In the genomic region with DNA sequence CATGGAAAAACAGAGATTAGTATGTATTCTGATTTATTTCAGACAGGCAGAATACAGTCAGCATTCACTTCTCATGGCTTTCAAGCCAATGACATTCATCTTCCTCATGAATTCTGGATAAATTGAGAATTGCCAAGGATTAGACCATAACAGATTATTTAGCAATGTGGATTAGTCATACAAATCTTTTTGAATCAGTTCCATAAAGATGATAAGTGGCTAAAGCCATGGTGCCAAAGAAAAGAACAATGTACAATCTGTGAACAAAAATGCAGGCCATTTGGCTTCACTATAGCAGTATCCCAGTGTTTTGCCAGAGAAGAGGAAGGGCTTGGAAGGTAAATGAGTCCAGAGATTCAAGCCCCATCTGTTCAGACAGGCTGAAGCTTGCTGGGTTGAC, we compare ENCODE assay signal across 2 cellular contexts.
TF ChIP-seq lines count a peak whose summit lies in the region.

No MANE protein-coding gene starts in this region.

TF ChIP-seq in SK-N-SH treated with all-trans-retinoic acid at 6 μM for 48 hours, 23 proteins besides CTCF, POLR2A, EP300 and RAD21 (continued from another document):
- TF ChIP-seq TCF4 (CRISPR knock-in tag; IDR thresholded peaks at IDR 0.05; ENCODE audit: borderline replicate concordance) (peak; percentile 19; the same call in 1 of the 2 replicates), ISL1 (CRISPR knock-in tag; IDR thresholded peaks at IDR 0.05) (peak; percentile 93), ZFP30 (CRISPR knock-in tag; IDR thresholded peaks at IDR 0.05) (no peak), PPARA (CRISPR knock-in tag; IDR thresholded peaks at IDR 0.05; ENCODE audit: borderline replicate concordance) (no peak), ZFP3 (CRISPR knock-in tag; IDR thresholded peaks at IDR 0.05) (peak; percentile 68; the same call in 1 of the 2 replicates)

TF ChIP-seq in SK-N-SH, 30 proteins besides CTCF, POLR2A, EP300 and RAD21 (continued from another document):
- TF ChIP-seq, protein P1, sequence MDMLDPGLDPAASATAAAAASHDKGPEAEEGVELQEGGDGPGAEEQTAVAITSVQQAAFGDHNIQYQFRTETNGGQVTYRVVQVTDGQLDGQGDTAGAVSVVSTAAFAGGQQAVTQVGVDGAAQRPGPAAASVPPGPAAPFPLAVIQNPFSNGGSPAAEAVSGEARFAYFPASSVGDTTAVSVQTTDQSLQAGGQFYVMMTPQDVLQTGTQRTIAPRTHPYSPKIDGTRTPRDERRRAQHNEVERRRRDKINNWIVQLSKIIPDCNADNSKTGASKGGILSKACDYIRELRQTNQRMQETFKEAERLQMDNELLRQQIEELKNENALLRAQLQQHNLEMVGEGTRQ (IDR thresholded peaks at IDR 0.05; ENCODE audit: borderline replicate concordance, low read depth, low read length): no peak
- TF ChIP-seq CHD2 (IDR thresholded peaks at IDR 0.05; ENCODE audit: low read length, partially characterized antibody) (no peak), TAF1 (IDR thresholded peaks at IDR 0.05; ENCODE audit: borderline replicate concordance, low read depth, low read length) (no peak), MEF2A (IDR thresholded peaks at IDR 0.05; ENCODE audit: borderline replicate concordance, low read depth) (no peak), JUND (IDR thresholded peaks at IDR 0.05) (no peak), RXRA (IDR thresholded peaks at IDR 0.05; ENCODE audit: borderline replicate concordance, low read depth) (no peak), SIN3A (IDR thresholded peaks at IDR 0.05; ENCODE audit: borderline replicate concordance, low read depth, low read length) (no peak), FOSL2 (IDR thresholded peaks at IDR 0.05; ENCODE audit: borderline replicate concordance, low read depth) (no peak)
- TF ChIP-seq, protein P2, sequence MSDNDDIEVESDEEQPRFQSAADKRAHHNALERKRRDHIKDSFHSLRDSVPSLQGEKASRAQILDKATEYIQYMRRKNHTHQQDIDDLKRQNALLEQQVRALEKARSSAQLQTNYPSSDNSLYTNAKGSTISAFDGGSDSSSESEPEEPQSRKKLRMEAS (IDR thresholded peaks at IDR 0.05; ENCODE audit: low read depth): no peak
